10 cellular contexts compared by ENCODE assay signal in the genomic region with DNA sequence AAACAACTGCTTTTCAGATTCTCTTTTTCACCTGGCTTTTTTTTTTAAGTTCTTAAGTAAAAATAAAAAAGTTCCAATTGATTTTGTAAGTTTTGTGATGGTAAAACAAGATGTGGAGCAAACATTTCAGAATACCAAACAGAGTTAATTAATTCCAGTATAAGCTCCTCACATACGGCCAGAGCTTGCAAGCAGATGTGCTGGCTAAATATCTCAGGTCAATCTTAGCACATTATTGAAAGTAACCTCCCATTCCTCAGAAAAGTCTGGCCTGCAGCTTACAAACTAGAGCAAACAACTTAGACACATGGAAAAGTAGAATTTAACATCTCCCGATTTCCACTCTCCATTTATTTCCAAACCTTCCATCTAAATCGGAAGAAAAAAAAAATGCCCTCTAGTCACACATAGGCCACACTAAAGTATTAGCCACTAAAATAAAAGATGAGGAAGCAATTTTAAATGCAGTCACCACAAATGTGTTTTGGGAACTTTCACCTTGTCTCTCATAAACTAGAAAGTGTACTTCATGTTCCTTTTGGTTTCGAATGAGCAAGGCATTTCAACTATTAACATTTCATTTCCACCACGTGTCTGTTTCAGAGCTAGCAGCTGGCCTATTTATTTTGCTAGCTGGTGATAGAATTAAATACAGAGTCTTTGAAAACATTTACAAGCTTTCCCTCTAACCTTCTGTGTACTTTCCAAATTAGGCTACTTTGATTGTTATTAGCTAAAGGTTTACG.
A peak's percentile ranks its signal among the peaks of the same experiment; 100 is the strongest.
DNase-seq lines count a peak whose midpoint lies in the region; ATAC-seq lines count a peak whose summit lies in the region.
"Had no signal": no experiment of that assay in that cellular context is flagged by ENCODE, and none has a peak within 500 bp of the region (broad histone marks: within the 10 kb centered on the region; RNA-seq: fewer than 3 reads in every experiment).

No MANE protein-coding gene starts in this region.

- intact Hi-C loops in left colon (cut with DNase I, micrococcal nuclease) = no loop called here

- ATAC-seq in GM19438 (IDR thresholded peaks at IDR 0.05; ENCODE audit: low read depth, unreplicated experiment) (peak; percentile 69), left colon (peak; percentile 24)

- DNase-seq in AG08395 (ENCODE audit: low spot score) (peak; percentile 7), LHCN-M2 (ENCODE audit: low read depth) (peak; percentile 77), left colon (no peak), mesenteric fat pad (ENCODE audit: low spot score) (no peak), anterior cingulate cortex (lab: John Stamatoyannopoulos, UW) (no peak), epidermal melanocyte (ENCODE audit: insufficient read length, low spot score) (no peak), NCI-H526 (lab: John Stamatoyannopoulos, UW) (no peak)
- DNase-seq: H9, NCI-H2081 had no signal

Comparison
In these comparisons a context has a peak if more than half of its experiments do, and no peak if none do; other contexts are left out.
1. DNase-seq: peak in AG08395 (single experiment) and LHCN-M2 (single experiment); none in left colon (0 of 2), mesenteric fat pad (single experiment), anterior cingulate cortex (0 of 58), epidermal melanocyte (single experiment) and NCI-H526 (0 of 2).